Comparison of ENCODE assay signal across 1 cellular context in the genomic region with DNA sequence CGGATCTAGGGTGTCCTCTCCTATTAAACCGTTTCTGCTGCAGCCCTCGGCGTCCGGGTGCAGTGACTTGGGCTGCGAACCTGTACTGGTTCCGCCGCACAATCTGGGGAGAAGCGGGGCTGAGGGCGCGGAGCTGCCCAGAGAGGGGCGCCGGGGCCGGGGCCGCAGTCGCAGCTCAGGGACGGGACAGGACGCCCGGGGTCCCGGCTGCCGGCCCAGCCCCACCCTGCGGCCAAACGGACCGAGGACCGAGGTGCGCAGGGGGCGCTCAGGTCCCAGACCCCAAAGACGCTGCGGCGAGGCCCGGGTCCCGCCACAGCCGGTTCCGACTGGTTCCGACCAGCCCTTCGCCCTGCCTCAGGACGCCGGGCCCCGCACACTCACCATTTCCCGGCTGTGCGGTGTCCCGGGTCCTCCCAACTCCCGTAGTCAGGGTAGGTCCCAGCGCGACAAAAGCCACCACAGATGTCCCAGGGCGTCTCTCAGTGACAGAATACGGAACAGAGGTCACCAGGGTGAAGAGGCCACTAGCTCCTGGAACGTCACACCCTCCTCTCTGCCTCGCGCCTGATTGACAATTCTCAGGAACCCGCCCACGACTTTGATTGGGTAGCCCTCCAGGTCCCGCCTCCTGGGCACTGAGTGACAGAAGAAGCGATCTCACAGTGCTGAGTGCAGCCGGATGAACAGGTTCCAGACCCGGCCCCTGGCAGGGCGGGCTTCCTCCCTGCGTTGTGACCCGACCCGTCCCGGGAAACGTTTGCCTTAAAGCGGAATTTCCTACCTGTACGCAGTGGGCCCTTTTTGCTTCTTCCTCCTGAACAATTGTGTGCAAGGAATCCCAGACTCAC.
TF ChIP-seq lines count a peak whose summit lies in the region.

Gene ZNF44, minus strand, starts transcription at position 576 of the 851 bp plus-strand sequence. Its CDS starts 189 bp downstream, at position 387.

TF ChIP-seq in GM12878, 131 proteins besides CTCF, POLR2A, EP300 and RAD21 (continued from another document):
- TF ChIP-seq SRF (IDR thresholded peaks at IDR 0.05; ENCODE audit: low read depth in 2 of 2, low read length in 2 of 2) (no peak), SIX5 (IDR thresholded peaks at IDR 0.05; ENCODE audit: low read depth, low read length, severe bottlenecking) (no peak), CREB1 (IDR thresholded peaks at IDR 0.05; ENCODE audit: low read depth) (peak; percentile 75), CEBPZ (IDR thresholded peaks at IDR 0.05; ENCODE audit: low read depth, low read length) (peak; percentile 92), E4F1 (IDR thresholded peaks at IDR 0.05; ENCODE audit: borderline replicate concordance, partially characterized antibody) (no peak)
